In genomic region chr7:113118074-113118959, GRCh38 we compare ENCODE assay signal across 1 cellular context.
TF ChIP-seq lines count a peak whose summit lies in the region.

SMIM30 (minus strand) TSS chr7:113118554; CDS start chr7:113117578, 976 bp downstream.

TF ChIP-seq in K562, 482 proteins besides CTCF, POLR2A, EP300 and RAD21 (continued from another document and continues in another):
- TF ChIP-seq RAD51 (IDR thresholded peaks at IDR 0.05; ENCODE audit: borderline replicate concordance, low read depth) (peak; percentile 85), ZFP1 (CRISPR knock-in tag; IDR thresholded peaks at IDR 0.05) (0 out of 2 replicates have a peak, but pooled peaks have one; percentile 7), NONO (IDR thresholded peaks at IDR 0.05; ENCODE audit: low read depth in 2 of 2, low read length in 1 of 2) (peak; percentile 39 to 45; a peak in 1 of 4 replicates), NR1H2 (CRISPR knock-in tag; IDR thresholded peaks at IDR 0.05) (no peak), CEBPB (tag; IDR thresholded peaks at IDR 0.05) (no peak), HDAC2 (IDR thresholded peaks at IDR 0.05) (peak; percentile 92), ZNF507 (tag; conservative IDR thresholded peaks at IDR 0.05) (no peak), ZFP91 (CRISPR knock-in tag; IDR thresholded peaks at IDR 0.05) (0 out of 2 replicates have a peak, but pooled peaks have one; percentile 27), SIX5 (IDR thresholded peaks at IDR 0.05; ENCODE audit: borderline replicate concordance in 1 of 2, insufficient read depth in 1 of 2, low read depth in 1 of 2, low read length in 2 of 2) (peak; percentile 91 to 92), CC2D1A (IDR thresholded peaks at IDR 0.05) (peak; percentile 46; the same call in 1 of the 2 replicates), BRF2 (IDR thresholded peaks at IDR 0.05; ENCODE audit: borderline replicate concordance, insufficient read depth, insufficient read length) (no peak), NRF1 (conservative IDR thresholded peaks at IDR 0.05 in 1 of 2, IDR thresholded peaks at IDR 0.05 in 1 of 2) (peak; percentile 72 to 80), GABPB1 (CRISPR knock-in tag; IDR thresholded peaks at IDR 0.05) (peak; percentile 75; the same call in 1 of the 2 replicates), ATF3 (IDR thresholded peaks at IDR 0.05) (peak; percentile 34; the same call in 1 of the 2 replicates), ATF3 (CRISPR knock-in tag; conservative IDR thresholded peaks at IDR 0.05) (peak; percentile 27), RREB1 (CRISPR knock-in tag; IDR thresholded peaks at IDR 0.05) (peak; percentile 10; the same call in 1 of the 2 replicates), ZNF644 (tag; IDR thresholded peaks at IDR 0.05; ENCODE audit: low read depth) (peak; percentile 94), FOXA3 (CRISPR knock-in tag; conservative IDR thresholded peaks at IDR 0.05 in 1 of 2, IDR thresholded peaks at IDR 0.05 in 1 of 2) (no peak), BHLHE40 (IDR thresholded peaks at IDR 0.05; ENCODE audit: low read length) (peak; percentile 91), POLR2AphosphoS5 (IDR thresholded peaks at IDR 0.05; ENCODE audit: control insufficient read depth, insufficient read depth, low read depth, low read length) (peak; percentile 96), CREB1 (IDR thresholded peaks at IDR 0.05) (peak; percentile 98), CREB1 (CRISPR knock-in tag; IDR thresholded peaks at IDR 0.05) (peak; percentile 94), ZNF76 (CRISPR knock-in tag; IDR thresholded peaks at IDR 0.05; ENCODE audit: borderline replicate concordance) (0 out of 2 replicates have a peak, but pooled peaks have one; percentile 24), EGR1 (conservative IDR thresholded peaks at IDR 0.05) (peak; percentile 78), CCAR2 (IDR thresholded peaks at IDR 0.05; ENCODE audit: low read depth, low read length) (no peak), RBM15 (IDR thresholded peaks at IDR 0.05; ENCODE audit: insufficient read depth, low read length) (no peak), MTA3 (IDR thresholded peaks at IDR 0.05; ENCODE audit: borderline replicate concordance) (peak; percentile 96), MBD2 (IDR thresholded peaks at IDR 0.05; ENCODE audit: borderline replicate concordance, low read depth) (peak; percentile 93), ZBTB17 (CRISPR knock-in tag; IDR thresholded peaks at IDR 0.05) (peak; percentile 51; the same call in 1 of the 2 replicates), SMARCC2 (IDR thresholded peaks at IDR 0.05; ENCODE audit: low read depth) (peak; percentile 34; the same call in 1 of the 2 replicates), ID3 (CRISPR knock-in tag; IDR thresholded peaks at IDR 0.05) (no peak), ID3 (tag; IDR thresholded peaks at IDR 0.05) (0 out of 2 replicates have a peak, but pooled peaks have one; percentile 47), MEF2D (tag; conservative IDR thresholded peaks at IDR 0.05; ENCODE audit: low read depth) (peak; percentile 89), ZC3H11A (IDR thresholded peaks at IDR 0.05; ENCODE audit: low read depth, low read length) (no peak), TAF7 (tag; IDR thresholded peaks at IDR 0.05) (peak; percentile 96), KLF13 (tag; IDR thresholded peaks at IDR 0.05; ENCODE audit: borderline replicate concordance, low read depth) (peak; percentile 98), ZC3H8 (IDR thresholded peaks at IDR 0.05) (no peak), ELF2 (CRISPR knock-in tag; IDR thresholded peaks at IDR 0.05) (peak; percentile 40; the same call in 1 of the 2 replicates), MXI1 (IDR thresholded peaks at IDR 0.05; ENCODE audit: low read depth, low read length) (peak; percentile 78; the same call in 1 of the 2 replicates), ZKSCAN3 (CRISPR knock-in tag; IDR thresholded peaks at IDR 0.05) (no peak), GATA2 (CRISPR knock-in tag; IDR thresholded peaks at IDR 0.05) (no peak), NCOR1 (IDR thresholded peaks at IDR 0.05) (0 out of 2 replicates have a peak, but pooled peaks have one; percentile 11), FOXA1 (IDR thresholded peaks at IDR 0.05; ENCODE audit: borderline replicate concordance) (no peak), PHF8 (IDR thresholded peaks at IDR 0.05; ENCODE audit: borderline replicate concordance, low read length) (peak; percentile 70), CBX5 (IDR thresholded peaks at IDR 0.05; ENCODE audit: borderline replicate concordance, low read depth) (no peak)
- TF ChIP-seq, protein P1, sequence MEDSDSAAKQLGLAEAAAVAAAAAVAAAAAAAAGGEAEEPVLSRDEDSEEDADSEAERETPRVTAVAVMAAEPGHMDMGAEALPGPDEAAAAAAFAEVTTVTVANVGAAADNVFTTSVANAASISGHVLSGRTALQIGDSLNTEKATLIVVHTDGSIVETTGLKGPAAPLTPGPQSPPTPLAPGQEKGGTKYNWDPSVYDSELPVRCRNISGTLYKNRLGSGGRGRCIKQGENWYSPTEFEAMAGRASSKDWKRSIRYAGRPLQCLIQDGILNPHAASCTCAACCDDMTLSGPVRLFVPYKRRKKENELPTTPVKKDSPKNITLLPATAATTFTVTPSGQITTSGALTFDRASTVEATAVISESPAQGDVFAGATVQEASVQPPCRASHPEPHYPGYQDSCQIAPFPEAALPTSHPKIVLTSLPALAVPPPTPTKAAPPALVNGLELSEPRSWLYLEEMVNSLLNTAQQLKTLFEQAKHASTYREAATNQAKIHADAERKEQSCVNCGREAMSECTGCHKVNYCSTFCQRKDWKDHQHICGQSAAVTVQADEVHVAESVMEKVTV (CRISPR knock-in tag; IDR thresholded peaks at IDR 0.05), result peak; percentile 14; the same call in 1 of the 2 replicates
- TF ChIP-seq, protein P2, sequence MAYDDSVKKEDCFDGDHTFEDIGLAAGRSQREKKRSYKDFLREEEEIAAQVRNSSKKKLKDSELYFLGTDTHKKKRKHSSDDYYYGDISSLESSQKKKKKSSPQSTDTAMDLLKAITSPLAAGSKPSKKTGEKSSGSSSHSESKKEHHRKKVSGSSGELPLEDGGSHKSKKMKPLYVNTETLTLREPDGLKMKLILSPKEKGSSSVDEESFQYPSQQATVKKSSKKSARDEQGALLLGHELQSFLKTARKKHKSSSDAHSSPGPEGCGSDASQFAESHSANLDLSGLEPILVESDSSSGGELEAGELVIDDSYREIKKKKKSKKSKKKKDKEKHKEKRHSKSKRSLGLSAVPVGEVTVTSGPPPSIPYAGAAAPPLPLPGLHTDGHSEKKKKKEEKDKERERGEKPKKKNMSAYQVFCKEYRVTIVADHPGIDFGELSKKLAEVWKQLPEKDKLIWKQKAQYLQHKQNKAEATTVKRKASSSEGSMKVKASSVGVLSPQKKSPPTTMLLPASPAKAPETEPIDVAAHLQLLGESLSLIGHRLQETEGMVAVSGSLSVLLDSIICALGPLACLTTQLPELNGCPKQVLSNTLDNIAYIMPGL (CRISPR knock-in tag; IDR thresholded peaks at IDR 0.05), result no peak
- TF ChIP-seq, protein P3, sequence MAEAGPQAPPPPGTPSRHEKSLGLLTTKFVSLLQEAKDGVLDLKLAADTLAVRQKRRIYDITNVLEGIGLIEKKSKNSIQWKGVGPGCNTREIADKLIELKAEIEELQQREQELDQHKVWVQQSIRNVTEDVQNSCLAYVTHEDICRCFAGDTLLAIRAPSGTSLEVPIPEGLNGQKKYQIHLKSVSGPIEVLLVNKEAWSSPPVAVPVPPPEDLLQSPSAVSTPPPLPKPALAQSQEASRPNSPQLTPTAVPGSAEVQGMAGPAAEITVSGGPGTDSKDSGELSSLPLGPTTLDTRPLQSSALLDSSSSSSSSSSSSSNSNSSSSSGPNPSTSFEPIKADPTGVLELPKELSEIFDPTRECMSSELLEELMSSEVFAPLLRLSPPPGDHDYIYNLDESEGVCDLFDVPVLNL (CRISPR knock-in tag; IDR thresholded peaks at IDR 0.05; ENCODE audit: low read depth), result no peak
- TF ChIP-seq, protein P4, sequence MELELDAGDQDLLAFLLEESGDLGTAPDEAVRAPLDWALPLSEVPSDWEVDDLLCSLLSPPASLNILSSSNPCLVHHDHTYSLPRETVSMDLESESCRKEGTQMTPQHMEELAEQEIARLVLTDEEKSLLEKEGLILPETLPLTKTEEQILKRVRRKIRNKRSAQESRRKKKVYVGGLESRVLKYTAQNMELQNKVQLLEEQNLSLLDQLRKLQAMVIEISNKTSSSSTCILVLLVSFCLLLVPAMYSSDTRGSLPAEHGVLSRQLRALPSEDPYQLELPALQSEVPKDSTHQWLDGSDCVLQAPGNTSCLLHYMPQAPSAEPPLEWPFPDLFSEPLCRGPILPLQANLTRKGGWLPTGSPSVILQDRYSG (tag; conservative IDR thresholded peaks at IDR 0.05; ENCODE audit: low read depth), result 0 out of 2 replicates have a peak, but pooled peaks have one; percentile 23
- TF ChIP-seq, protein P5, sequence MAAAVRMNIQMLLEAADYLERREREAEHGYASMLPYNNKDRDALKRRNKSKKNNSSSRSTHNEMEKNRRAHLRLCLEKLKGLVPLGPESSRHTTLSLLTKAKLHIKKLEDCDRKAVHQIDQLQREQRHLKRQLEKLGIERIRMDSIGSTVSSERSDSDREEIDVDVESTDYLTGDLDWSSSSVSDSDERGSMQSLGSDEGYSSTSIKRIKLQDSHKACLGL (CRISPR knock-in tag; IDR thresholded peaks at IDR 0.05; ENCODE audit: borderline replicate concordance, poor library complexity, severe bottlenecking), result no peak
